Comparison of ENCODE assay signal across 17 cellular contexts in genomic region chr17:74512041-74512440, GRCh38. TPM values are rescaled to one million over a fixed set of nuclear protein-coding genes. Genes with fewer than 3 reads are reported as not detected.
A peak's percentile ranks its signal among the peaks of the same experiment; 100 is the strongest.
DNase-seq lines count a peak whose midpoint lies in the region; ATAC-seq and TF ChIP-seq lines count a peak whose summit lies in the region.
"Had no signal": no experiment of that assay in that cellular context is flagged by ENCODE, and none has a peak within 500 bp of the region (broad histone marks: within the 10 kb centered on the region; RNA-seq: fewer than 3 reads in every experiment).

No MANE protein-coding gene starts in this region.

- peaks cover 17% of the 10 kb centered on the region for H3K27me3 Mint-ChIP-seq in activated CD4-positive, alpha-beta memory T cell treated with anti-CD3 and anti-CD28 coated beads for 36 hours
- H3K27me3 Mint-ChIP-seq in activated CD4-positive, alpha-beta memory T cell treated with anti-CD3 and anti-CD28 coated beads, Interleukin-2, amount 10 ng/mL, durations not matched to agents 7 days and 5 days, result peaks cover 30% of the 10 kb centered on the region

- TF ChIP-seq CTCF in PC-3 (conservative IDR thresholded peaks at IDR 0.05; ENCODE audit: low read depth, low read length) (no peak), fibroblast of the aortic adventitia (IDR thresholded peaks at IDR 0.05; ENCODE audit: insufficient read depth, low read length) (no peak), gastrocnemius medialis (IDR thresholded peaks at IDR 0.05 in 4 of 5, conservative IDR thresholded peaks at IDR 0.05 in 1 of 5) (no peak)

- H3K9me3 Mint-ChIP-seq in activated CD4-positive, alpha-beta memory T cell treated with anti-CD3 and anti-CD28 coated beads for 36 hours, result peaks cover 15% of the 10 kb centered on the region
- peaks cover 17% of the 10 kb centered on the region for H3K9me3 Mint-ChIP-seq in activated CD4-positive, alpha-beta memory T cell treated with anti-CD3 and anti-CD28 coated beads, Interleukin-2, amount 10 ng/mL, durations not matched to agents 7 days and 5 days

- peak overlapping the region; percentile 54 for H3K9ac ChIP-seq in PC-3 (ENCODE audit: low read length)

- peak overlapping the region; percentile 84 for H3K27ac Mint-ChIP-seq in activated CD4-positive, alpha-beta memory T cell treated with anti-CD3 and anti-CD28 coated beads for 36 hours
- no peak overlapping the region for H3K27ac Mint-ChIP-seq in activated CD4-positive, alpha-beta memory T cell treated with anti-CD3 and anti-CD28 coated beads, Interleukin-2, amount 10 ng/mL, durations not matched to agents 7 days and 5 days
- H3K27ac Mint-ChIP-seq: type B pancreatic cell had no signal

- H4K20me1 ChIP-seq in PC-3 (ENCODE audit: low read length), result no peaks in the 10 kb centered on the region

- H3K4me3 Mint-ChIP-seq in activated CD4-positive, alpha-beta memory T cell treated with anti-CD3 and anti-CD28 coated beads for 36 hours, result no peak overlapping the region
- H3K4me3 Mint-ChIP-seq in activated CD4-positive, alpha-beta memory T cell treated with anti-CD3 and anti-CD28 coated beads, Interleukin-2, amount 10 ng/mL, durations not matched to agents 7 days and 5 days, result no peak overlapping the region
- H3K4me3 Mint-ChIP-seq: type B pancreatic cell had no signal

- H3K4me1 Mint-ChIP-seq in activated CD4-positive, alpha-beta memory T cell treated with anti-CD3 and anti-CD28 coated beads for 36 hours (ENCODE audit: low read depth), result peaks cover 29% of the 10 kb centered on the region
- H3K4me1 Mint-ChIP-seq in activated CD4-positive, alpha-beta memory T cell treated with anti-CD3 and anti-CD28 coated beads, Interleukin-2, amount 10 ng/mL, durations not matched to agents 7 days and 5 days, result peaks cover 10% of the 10 kb centered on the region

- H3K36me3 ChIP-seq in PC-3 (ENCODE audit: low read depth, low read length) (no peaks in the 10 kb centered on the region), gastrocnemius medialis (no peaks in the 10 kb centered on the region)
- H3K36me3 ChIP-seq in effector memory CD4-positive, alpha-beta T cell (ENCODE audit: control insufficient read depth, insufficient read depth, low read length), result no peaks in the 10 kb centered on the region
- H3K36me3 ChIP-seq: esophagus squamous epithelium had no signal

- BruUV-seq in PC-3 (replicated peaks; lab: Mats Ljungman, UMichigan), result no TSS peak

- H3K27ac ChIP-seq in PC-3 (ENCODE audit: low read length) (peak overlapping the region; percentile 90), gastrocnemius medialis (peak overlapping the region; percentile 45 to 80 (median 63))
- no peak overlapping the region for H3K27ac ChIP-seq in effector memory CD4-positive, alpha-beta T cell (ENCODE audit: insufficient read depth, low read length, poor library complexity, severe bottlenecking)
- H3K27ac ChIP-seq: esophagus squamous epithelium had no signal

- H3K4me2 ChIP-seq in PC-3 (ENCODE audit: low read length), result peak overlapping the region; percentile 60

- no peak for DNase-seq in activated CD4-positive, alpha-beta memory T cell treated with anti-CD3 and anti-CD28 coated beads for 36 hours
- DNase-seq in activated CD4-positive, alpha-beta memory T cell treated with anti-CD3 and anti-CD28 coated beads, Interleukin-2, amount 10 ng/mL, durations not matched to agents 7 days and 5 days, result no peak
- DNase-seq in PC-3, result peak; percentile 83
- DNase-seq in fibroblast of the aortic adventitia (ENCODE audit: low read depth), result peak; percentile 45
- peak; percentile 81 to 86 for DNase-seq in gastrocnemius medialis
- DNase-seq in effector memory CD4-positive, alpha-beta T cell, result no peak
- no peak for DNase-seq in NCI-H187 treated with DMSO at 0.1 percent for 48 hours (lab: John Stamatoyannopoulos, UW)
- DNase-seq: activated CD4-positive, alpha-beta T cell treated with anti-CD3 and anti-CD28 coated beads, Interleukin-2, amount 50 U/mL, for 1 hour; activated naive CD4-positive, alpha-beta T cell treated with anti-CD3 and anti-CD28 coated beads, Interleukin-2, amount 50 U/mL, for 16 hours; esophagus squamous epithelium; HCEC 1CT; mesendoderm; NCI-H510A; occipital lobe had no signal

- intact Hi-C loops in activated CD4-positive, alpha-beta memory T cell treated with anti-CD3 and anti-CD28 coated beads for 36 hours (cut with micrococcal nuclease), result loop anchor here (5.0 kb wide), 1 partner anchor 230 kb away; no protein-coding TSS in a partner anchor
- intact Hi-C loops in PC-3 (cut with micrococcal nuclease) (no loop called here), gastrocnemius medialis (cut with DNase I; ENCODE audit: low total_unique reads) (loop anchor here (5.0 to 10.0 kb wide), 2 partner anchors 125 to 297 kb away; partner anchors contain the start of gene TTYH2)

- peaks cover 20% of the 10 kb centered on the region for H3K4me1 ChIP-seq in PC-3 (ENCODE audit: insufficient read depth, low read length)
- H3K4me1 ChIP-seq in gastrocnemius medialis, result peaks cover 13 to 19% of the 10 kb centered on the region in 2 donors
- H3K4me1 ChIP-seq in effector memory CD4-positive, alpha-beta T cell (ENCODE audit: control insufficient read depth, insufficient read depth, low read length, poor library complexity, severe bottlenecking), result no peaks in the 10 kb centered on the region
- H3K4me1 ChIP-seq: esophagus squamous epithelium had no signal

- POLR2A ChIA-PET in activated CD4-positive, alpha-beta memory T cell treated with anti-CD3 and anti-CD28 coated beads for 36 hours (lab: Charles Lee), result interaction anchor here (0.8 kb wide), 1 partner anchor 233 kb away, joined by 3 read pairs; no protein-coding TSS in a partner anchor
- POLR2A ChIA-PET in activated CD4-positive, alpha-beta memory T cell treated with anti-CD3 and anti-CD28 coated beads, Interleukin-2, amount 10 ng/mL, durations not matched to agents 7 days and 5 days (lab: Charles Lee), result no interaction called here
- POLR2A ChIA-PET in PC-3 (lab: Charles Lee; ENCODE audit: unreplicated experiment), result no interaction called here

- peak; percentile 83 for ATAC-seq in PC-3
- ATAC-seq in gastrocnemius medialis, result peak; percentile 95
- no peak for ATAC-seq in HG02884 (IDR thresholded peaks at IDR 0.05; ENCODE audit: unreplicated experiment)

- H3K27me3 ChIP-seq in PC-3 (ENCODE audit: low read length), result peaks cover 3% of the 10 kb centered on the region; the same call in 1 of the 2 replicates
- no peaks in the 10 kb centered on the region for H3K27me3 ChIP-seq in gastrocnemius medialis
- H3K27me3 ChIP-seq in effector memory CD4-positive, alpha-beta T cell (replicated peaks; ENCODE audit: control insufficient read depth, insufficient read depth, low read length, poor library complexity, severe bottlenecking), result no peaks in the 10 kb centered on the region

- H3F3A ChIP-seq in PC-3 (ENCODE audit: low read length, unreplicated experiment), result peaks cover 12% of the 10 kb centered on the region

- in situ Hi-C loops in gastrocnemius medialis (cut with MboI; ENCODE audit: low sequenced_read_pairs in 4 of 4), result no loop called here

- no peak overlapping the region for H2AFZ ChIP-seq in PC-3 (ENCODE audit: low read length)

- peaks cover 12% of the 10 kb centered on the region for H3K36me3 Mint-ChIP-seq in activated CD4-positive, alpha-beta memory T cell treated with anti-CD3 and anti-CD28 coated beads for 36 hours
- peaks cover 13% of the 10 kb centered on the region for H3K36me3 Mint-ChIP-seq in activated CD4-positive, alpha-beta memory T cell treated with anti-CD3 and anti-CD28 coated beads, Interleukin-2, amount 10 ng/mL, durations not matched to agents 7 days and 5 days (ENCODE audit: low read depth)

- H3K9me2 ChIP-seq in PC-3 (replicated peaks; ENCODE audit: low read length), result no peaks in the 10 kb centered on the region

- TF ChIP-seq POLR2A in gastrocnemius medialis (IDR thresholded peaks at IDR 0.05), result no peak

- CTCF ChIA-PET in activated CD4-positive, alpha-beta memory T cell treated with anti-CD3 and anti-CD28 coated beads for 36 hours (lab: Charles Lee), result interaction anchor here (0.6 to 2.0 kb wide), 7 partner anchors 16 to 222 kb away, joined by 3 to 7 read pairs (median 4); partner anchors contain the start of gene GPR142
- CTCF ChIA-PET in activated CD4-positive, alpha-beta memory T cell treated with anti-CD3 and anti-CD28 coated beads, Interleukin-2, amount 10 ng/mL, durations not matched to agents 7 days and 5 days (lab: Charles Lee), result no interaction called here
- CTCF ChIA-PET in PC-3 (lab: Charles Lee), result no interaction called here

- no peaks in the 10 kb centered on the region for H3K79me2 ChIP-seq in PC-3 (ENCODE audit: low read length)

- H3K9me3 ChIP-seq in PC-3 (ENCODE audit: low read length) (peaks cover 9% of the 10 kb centered on the region; the same call in 1 of the 2 replicates), gastrocnemius medialis (no peaks in the 10 kb centered on the region)
- H3K9me3 ChIP-seq in effector memory CD4-positive, alpha-beta T cell (ENCODE audit: control insufficient read depth, low read length), result no peaks in the 10 kb centered on the region
- H3K9me3 ChIP-seq: esophagus squamous epithelium had no signal

- peak overlapping the region; percentile 16 for H3K4me3 ChIP-seq in PC-3 (ENCODE audit: low read length)
- no peak overlapping the region for H3K4me3 ChIP-seq in fibroblast of the aortic adventitia (ENCODE audit: low read depth, low read length)
- H3K4me3 ChIP-seq in gastrocnemius medialis, result no peak overlapping the region
- H3K4me3 ChIP-seq in effector memory CD4-positive, alpha-beta T cell (ENCODE audit: insufficient read depth, low read depth, low read length, poor library complexity, severe bottlenecking), result no peak overlapping the region
- H3K4me3 ChIP-seq: esophagus squamous epithelium had no signal

RNA-seq across cellular contexts. Expression of gene CD300LB, which starts 19.2 kb away (rescaled TPM):
- total RNA-seq in activated CD4-positive, alpha-beta memory T cell treated with anti-CD3 and anti-CD28 coated beads for 36 hours, result not detected
- not detected for total RNA-seq in activated CD4-positive, alpha-beta memory T cell treated with anti-CD3 and anti-CD28 coated beads, Interleukin-2, amount 10 ng/mL, durations not matched to agents 7 days and 5 days
- total RNA-seq in PC-3 (2014; rRNA removed) (not detected in 2 replicates), fibroblast of the aortic adventitia (ENCODE audit: low replicate concordance) (not detected in 2 replicates), gastrocnemius medialis (under 1 TPM in 1 of 4 donors, not detected in 3; 0.16 TPM)
- total RNA-seq: occipital lobe; T-helper 1 cell treated with Interleukin-12 subunit alpha and Interleukin-12 subunit beta and Interleukin-4 antibody, amounts not matched to agents 30 ng/mL and 1 ng/mL, for 36 hours had no signal

RNA-seq across cellular contexts. Expression of gene CD300C, which starts 33.9 kb away (rescaled TPM):
- total RNA-seq in activated CD4-positive, alpha-beta memory T cell treated with anti-CD3 and anti-CD28 coated beads for 36 hours, result under 1 TPM in 1 of 2 experiments, not detected in 1; 0.14 TPM
- total RNA-seq in activated CD4-positive, alpha-beta memory T cell treated with anti-CD3 and anti-CD28 coated beads, Interleukin-2, amount 10 ng/mL, durations not matched to agents 7 days and 5 days, result 1 to 10 TPM; 3.9 to 4.1 TPM
- total RNA-seq in PC-3 (2014; rRNA removed) (not detected in 2 replicates), fibroblast of the aortic adventitia (ENCODE audit: low replicate concordance) (not detected in 2 replicates), gastrocnemius medialis (under 1 TPM in 1 of 4 donors, not detected in 3; 0.16 TPM)

RNA-seq across cellular contexts. Expression of gene CD300A, which starts 45.6 kb away (rescaled TPM):
- 10 to 100 TPM; 11.3 to 12.3 TPM for total RNA-seq in activated CD4-positive, alpha-beta memory T cell treated with anti-CD3 and anti-CD28 coated beads for 36 hours
- 10 to 100 TPM; 69.5 to 74.2 TPM for total RNA-seq in activated CD4-positive, alpha-beta memory T cell treated with anti-CD3 and anti-CD28 coated beads, Interleukin-2, amount 10 ng/mL, durations not matched to agents 7 days and 5 days
- not detected in 2 replicates for total RNA-seq in PC-3 (2014; rRNA removed)
- total RNA-seq in fibroblast of the aortic adventitia (ENCODE audit: low replicate concordance), result not detected in 2 replicates
- total RNA-seq in gastrocnemius medialis, result 1 to 10 TPM in 2 of 4 donors, not detected in 2; 1.4 to 2.5 TPM

RNA-seq across cellular contexts. Expression of gene CD300H, which starts 55.3 kb away (rescaled TPM):
- not detected for total RNA-seq in activated CD4-positive, alpha-beta memory T cell treated with anti-CD3 and anti-CD28 coated beads for 36 hours
- total RNA-seq in activated CD4-positive, alpha-beta memory T cell treated with anti-CD3 and anti-CD28 coated beads, Interleukin-2, amount 10 ng/mL, durations not matched to agents 7 days and 5 days, result not detected
- total RNA-seq in PC-3 (2014; rRNA removed) (not detected in 2 replicates), fibroblast of the aortic adventitia (ENCODE audit: low replicate concordance) (not detected in 2 replicates), gastrocnemius medialis (not detected)
- total RNA-seq: esophagus squamous epithelium; occipital lobe; T-helper 1 cell treated with Interleukin-12 subunit alpha and Interleukin-12 subunit beta and Interleukin-4 antibody, amounts not matched to agents 30 ng/mL and 1 ng/mL, for 36 hours had no signal

Comparison
In these comparisons a context has a peak if more than half of its experiments do, and no peak if none do; other contexts are left out.
1. RNA of gene CD300A, which starts 45.6 kb away (total RNA-seq): 69.5 to 74.2 TPM in activated CD4-positive, alpha-beta memory T cell treated with anti-CD3 and anti-CD28 coated beads, Interleukin-2, amount 10 ng/mL, durations not matched to agents 7 days and 5 days; 11.3 to 12.3 TPM in activated CD4-positive, alpha-beta memory T cell treated with anti-CD3 and anti-CD28 coated beads for 36 hours, 1.4 to 2.5 TPM in gastrocnemius medialis, not detected in PC-3 and not detected in fibroblast of the aortic adventitia; every median in the first group is over 4 times any median in the second.
2. DNase-seq: peak in PC-3 (single experiment), fibroblast of the aortic adventitia (single experiment) and gastrocnemius medialis (2 of 2); none in activated CD4-positive, alpha-beta memory T cell treated with anti-CD3 and anti-CD28 coated beads for 36 hours (single experiment), activated CD4-positive, alpha-beta memory T cell treated with anti-CD3 and anti-CD28 coated beads, Interleukin-2, amount 10 ng/mL, durations not matched to agents 7 days and 5 days (single experiment), effector memory CD4-positive, alpha-beta T cell (0 of 3) and NCI-H187 treated with DMSO at 0.1 percent for 48 hours (single experiment).